ENCODE assay signal across 8 cellular contexts in genomic region chrX:153609917-153610833, GRCh38. TPM values are rescaled to one million over a fixed set of nuclear protein-coding genes. Genes with fewer than 3 reads are reported as not detected.
DNase-seq lines count a peak whose midpoint lies in the region; ATAC-seq, FAIRE-seq and TF ChIP-seq lines count a peak whose summit lies in the region.

No MANE protein-coding gene starts in this region.

- H3K4me3 Mint-ChIP-seq in T-helper 17 cell, result peak overlapping the region; percentile 91

- no peaks in the 10 kb centered on the region for H3K36me3 ChIP-seq in Loucy (ENCODE audit: insufficient read depth, low read length)
- no peaks in the 10 kb centered on the region for H3K36me3 ChIP-seq in vagina

- no peaks in the 10 kb centered on the region for H3K79me2 ChIP-seq in Loucy (ENCODE audit: insufficient read depth, low read length)

- H2AFZ ChIP-seq in Loucy (ENCODE audit: low read length), result no peak overlapping the region

- peak; percentile 65 for FAIRE-seq in GM18507 (lab: Jason Lieb, UNC)

- DNase-seq in 8988T (peak; percentile 59), GM18507 (ENCODE audit: extremely low spot score, insufficient read length, low read depth) (peak; percentile 37), T-helper 17 cell (peak; percentile 59 to 70 (median 69)), hepatic stellate cell (ENCODE audit: low spot score) (peak; percentile 68), retina (peak; percentile 87), vagina (ENCODE audit: extremely low spot score in 2 of 2) (no peak)

- H3K4me3 ChIP-seq in Loucy (ENCODE audit: low read length, poor library complexity, severe bottlenecking) (no peak overlapping the region), vagina (peak overlapping the region; percentile 39 to 42)

- peak; percentile 93 for ATAC-seq in T-helper 17 cell

- no peaks in the 10 kb centered on the region for H3K27me3 Mint-ChIP-seq in T-helper 17 cell

- H3K27me3 ChIP-seq in Loucy (ENCODE audit: insufficient read depth, low read length, poor library complexity, severe bottlenecking) (no peaks in the 10 kb centered on the region), vagina (no peaks in the 10 kb centered on the region)

- H3K4me2 ChIP-seq in Loucy (ENCODE audit: low read depth, low read length, poor library complexity, severe bottlenecking), result no peak overlapping the region

- peak overlapping the region; percentile 84 for H3K27ac Mint-ChIP-seq in T-helper 17 cell

- H3K27ac ChIP-seq in angular gyrus (ENCODE audit: low read depth, low read length) (peak overlapping the region; percentile 70), vagina (no peak overlapping the region)

- peaks cover 13% of the 10 kb centered on the region for H3K4me1 Mint-ChIP-seq in T-helper 17 cell

- H3F3A ChIP-seq in Loucy (ENCODE audit: low read depth), result no peaks in the 10 kb centered on the region

- TF ChIP-seq CTCF in Loucy (conservative IDR thresholded peaks at IDR 0.05; ENCODE audit: low read length) (peak; percentile 55), vagina (IDR thresholded peaks at IDR 0.05) (peak; percentile 46 to 57 (median 57))

- H3K4me1 ChIP-seq in Loucy (ENCODE audit: insufficient read depth, low read length, poor library complexity, severe bottlenecking) (no peaks in the 10 kb centered on the region), vagina (peaks cover 8% of the 10 kb centered on the region)

- intact Hi-C loops in vagina (cut with DNase I), result no loop called here

- H4K20me1 ChIP-seq in Loucy (ENCODE audit: insufficient read depth, low read length, poor library complexity, severe bottlenecking), result no peaks in the 10 kb centered on the region

- no peaks in the 10 kb centered on the region for H3K36me3 Mint-ChIP-seq in T-helper 17 cell (ENCODE audit: low read depth)

- TF ChIP-seq POLR2A in vagina (IDR thresholded peaks at IDR 0.05), result no peak

- H3K9me3 ChIP-seq in Loucy (ENCODE audit: insufficient read depth, low read depth, low read length), result no peaks in the 10 kb centered on the region
- H3K9me3 ChIP-seq in T-helper 17 cell (ENCODE audit: control insufficient read depth, low read length, poor library complexity, severe bottlenecking), result no peaks in the 10 kb centered on the region
- no peaks in the 10 kb centered on the region for H3K9me3 ChIP-seq in vagina

- H3K9ac ChIP-seq in Loucy (ENCODE audit: low read depth, low read length, poor library complexity, severe bottlenecking), result no peak overlapping the region

- H3K9me2 ChIP-seq in Loucy (replicated peaks; ENCODE audit: low read depth, low read length), result no peaks in the 10 kb centered on the region

RNA-seq across cellular contexts. Expression of gene CCNQ, which starts 11.2 kb away (rescaled TPM):
- 10 to 100 TPM; 14.6 to 19.2 TPM for total RNA-seq in T-helper 17 cell
- 31.2 TPM for total RNA-seq in vagina

RNA-seq across cellular contexts. Expression of gene DUSP9, which starts 36.8 kb away (rescaled TPM):
- total RNA-seq in T-helper 17 cell (not detected), vagina (0.74 TPM)

Comparison
In these comparisons a context has a peak if more than half of its experiments do, and no peak if none do; other contexts are left out.
1. DNase-seq: peak in 8988T (single experiment), GM18507 (single experiment), T-helper 17 cell (3 of 3), hepatic stellate cell (single experiment) and retina (single experiment); none in vagina (0 of 2).